Comparison of ENCODE assay signal across 14 cellular contexts in the genomic region with DNA sequence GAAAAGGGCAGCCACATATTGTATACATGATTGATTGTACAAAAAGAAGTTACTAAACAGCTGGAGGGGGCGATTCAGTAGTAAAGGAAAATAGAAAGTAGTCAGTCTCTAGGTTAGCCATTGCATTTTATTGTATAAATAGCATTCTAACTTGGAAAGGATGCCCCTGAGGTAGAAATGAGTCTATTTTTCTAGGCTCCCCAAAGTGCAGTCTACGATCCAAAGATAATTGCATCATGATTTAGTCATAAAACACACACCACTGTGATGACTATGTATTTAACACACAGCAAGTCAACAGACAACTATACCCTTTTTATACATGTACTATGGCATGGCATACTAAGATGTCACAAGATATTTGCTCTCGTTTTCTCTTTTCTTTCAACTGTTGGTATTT.
A peak's percentile ranks its signal among the peaks of the same experiment; 100 is the strongest.
DNase-seq lines count a peak whose midpoint lies in the region; ATAC-seq and TF ChIP-seq lines count a peak whose summit lies in the region.
"Had no signal": no experiment of that assay in that cellular context is flagged by ENCODE, and none has a peak within 500 bp of the region (broad histone marks: within the 10 kb centered on the region; RNA-seq: fewer than 3 reads in every experiment).

No MANE protein-coding gene starts in this region.

- H3K4me2 ChIP-seq in mammary epithelial cell (ENCODE audit: insufficient read depth, low read depth, low read length) = peak overlapping the region; percentile 52

- no peak overlapping the region for H3K27ac Mint-ChIP-seq in CD8-positive, alpha-beta T cell
- H3K27ac Mint-ChIP-seq: activated naive CD8-positive, alpha-beta T cell treated with anti-CD3 and anti-CD28 coated beads for 36 hours had no signal

- CTCF ChIA-PET in mammary epithelial cell (lab: Charles Lee; ENCODE audit: low non-redundant PET) = no interaction called here
- CTCF ChIA-PET in CD8-positive, alpha-beta T cell (lab: Charles Lee) = no interaction called here

- peak; percentile 32 for ATAC-seq in left lung
- ATAC-seq in CD8-positive, alpha-beta T cell = no peak

- H3K27me3 ChIP-seq in mammary epithelial cell (ENCODE audit: insufficient read depth, low read length) = no peaks in the 10 kb centered on the region
- no peaks in the 10 kb centered on the region for H3K27me3 ChIP-seq in left lung
- no peaks in the 10 kb centered on the region for H3K27me3 ChIP-seq in CD8-positive, alpha-beta T cell (ENCODE audit: insufficient read depth, low read length)
- H3K27me3 ChIP-seq: heart left ventricle, neutrophil, thyroid gland had no signal

- no peak overlapping the region for H2AFZ ChIP-seq in mammary epithelial cell (ENCODE audit: low read depth, low read length)

- no peaks in the 10 kb centered on the region for H3K36me3 Mint-ChIP-seq in CD8-positive, alpha-beta T cell
- H3K36me3 Mint-ChIP-seq: activated naive CD8-positive, alpha-beta T cell treated with anti-CD3 and anti-CD28 coated beads for 36 hours had no signal

- peaks cover 65% of the 10 kb centered on the region for H3K79me2 ChIP-seq in mammary epithelial cell (ENCODE audit: insufficient read depth, low read length)

- H3K4me1 ChIP-seq in mammary epithelial cell (ENCODE audit: insufficient read depth, low read length) (peaks cover 18% of the 10 kb centered on the region), left lung (no peaks in the 10 kb centered on the region)
- no peaks in the 10 kb centered on the region for H3K4me1 ChIP-seq in CD8-positive, alpha-beta T cell (ENCODE audit: insufficient read depth, low read length)

- H4K20me1 ChIP-seq in mammary epithelial cell (ENCODE audit: insufficient read depth, low read length) = no peaks in the 10 kb centered on the region

- TF ChIP-seq CTCF in mammary epithelial cell (conservative IDR thresholded peaks at IDR 0.05 in 1 of 2, IDR thresholded peaks at IDR 0.05 in 1 of 2; ENCODE audit: extremely low read depth in 1 of 2, insufficient read depth in 1 of 2, low read depth in 1 of 2, low read length in 2 of 2) = no peak
- TF ChIP-seq CTCF in left lung (IDR thresholded peaks at IDR 0.05) = no peak
- no peak for TF ChIP-seq CTCF in CD8-positive, alpha-beta T cell (IDR thresholded peaks at IDR 0.05)

- H3K4me3 Mint-ChIP-seq in CD8-positive, alpha-beta T cell = no peak overlapping the region
- H3K4me3 Mint-ChIP-seq: activated naive CD8-positive, alpha-beta T cell treated with anti-CD3 and anti-CD28 coated beads for 36 hours had no signal

- DNase-seq in GM03348 (ENCODE audit: low spot score) (peak; percentile 41), NCI-H226 (peak; percentile 38), mammary epithelial cell (peak; percentile 73), left lung (no peak), GM19240 (ENCODE audit: insufficient read length, low spot score) (no peak), epidermal melanocyte (ENCODE audit: insufficient read length, low spot score) (no peak), OCI-M2 (lab: John Stamatoyannopoulos, UW; ENCODE audit: unreplicated experiment) (no peak)
- no peak for DNase-seq in CD8-positive, alpha-beta T cell
- DNase-seq: activated naive CD8-positive, alpha-beta T cell treated with anti-CD3 and anti-CD28 coated beads for 36 hours; heart left ventricle; NCI-H2171 treated with DMSO at 0.1 percent for 48 hours; Right ventricle myocardium superior; thyroid gland had no signal

- no peaks in the 10 kb centered on the region for H3K27me3 Mint-ChIP-seq in CD8-positive, alpha-beta T cell (ENCODE audit: low read depth)
- H3K27me3 Mint-ChIP-seq: activated naive CD8-positive, alpha-beta T cell treated with anti-CD3 and anti-CD28 coated beads for 36 hours had no signal

- dilution Hi-C loops in mammary epithelial cell (cut with HindIII; ENCODE audit: low sequenced_read_pairs) = no loop called here

- BruUV-seq in mammary epithelial cell (replicated peaks; lab: Mats Ljungman, UMichigan) = no TSS peak

- H3K9ac ChIP-seq in mammary epithelial cell (ENCODE audit: insufficient read depth, low read length) = no peak overlapping the region

- intact Hi-C loops in mammary epithelial cell (cut with micrococcal nuclease) (loop anchor here (2.0 kb wide), 1 partner anchor 15 kb away; no protein-coding TSS in a partner anchor), left lung (cut with DNase I) (no loop called here)
- intact Hi-C loops in CD8-positive, alpha-beta T cell (cut with DNase I, micrococcal nuclease) = no loop called here

- H3K36me3 ChIP-seq in mammary epithelial cell (ENCODE audit: insufficient read depth, low read length) = peaks cover 6% of the 10 kb centered on the region
- peaks cover 0 to 9% of the 10 kb centered on the region in 2 donors for H3K36me3 ChIP-seq in left lung
- no peaks in the 10 kb centered on the region for H3K36me3 ChIP-seq in CD8-positive, alpha-beta T cell (ENCODE audit: insufficient read depth, low read length)
- H3K36me3 ChIP-seq: neutrophil, thyroid gland had no signal

- H3K4me3 ChIP-seq in mammary epithelial cell (replicated peaks in 1 of 3; ENCODE audit: insufficient read depth in 1 of 3, low read depth in 2 of 3, low read length in 3 of 3) (no peak overlapping the region), left lung (no peak overlapping the region)
- H3K4me3 ChIP-seq in CD8-positive, alpha-beta T cell (ENCODE audit: low read depth, low read length) = no peak overlapping the region
- H3K4me3 ChIP-seq: heart left ventricle, thyroid gland had no signal

- no peaks in the 10 kb centered on the region for H3K4me1 Mint-ChIP-seq in CD8-positive, alpha-beta T cell (ENCODE audit: low read depth)
- H3K4me1 Mint-ChIP-seq: activated naive CD8-positive, alpha-beta T cell treated with anti-CD3 and anti-CD28 coated beads for 36 hours had no signal

- H3K27ac ChIP-seq in mammary epithelial cell (ENCODE audit: insufficient read depth, low read depth, low read length) (peak overlapping the region; percentile 53), left lung (no peak overlapping the region)
- no peak overlapping the region for H3K27ac ChIP-seq in CD8-positive, alpha-beta T cell (ENCODE audit: low read depth, low read length)
- H3K27ac ChIP-seq: heart left ventricle, neutrophil, thyroid gland had no signal

- no peaks in the 10 kb centered on the region for H3K9me3 ChIP-seq in mammary epithelial cell (replicated peaks; ENCODE audit: insufficient read depth, low read length)
- peaks cover 0 to 3% of the 10 kb centered on the region in 2 donors for H3K9me3 ChIP-seq in left lung
- H3K9me3 ChIP-seq in CD8-positive, alpha-beta T cell (ENCODE audit: low read length) = no peaks in the 10 kb centered on the region
- H3K9me3 ChIP-seq: neutrophil, thyroid gland had no signal

- POLR2A ChIA-PET in CD8-positive, alpha-beta T cell (lab: Charles Lee) = no interaction called here

- H3K9me3 Mint-ChIP-seq in CD8-positive, alpha-beta T cell = no peaks in the 10 kb centered on the region
- H3K9me3 Mint-ChIP-seq: activated naive CD8-positive, alpha-beta T cell treated with anti-CD3 and anti-CD28 coated beads for 36 hours had no signal

- 16% methylated on average over 3 of the region's 3 CpGs for WGBS in mammary epithelial cell (ENCODE audit: low coverage, missing lambda C conversion rate)

- in situ Hi-C loops in mammary epithelial cell (cut with MboI; ENCODE audit: low sequenced_read_pairs in 2 of 2) = no loop called here

Comparison
In these comparisons a context has a peak if more than half of its experiments do, and no peak if none do; other contexts are left out.
1. DNase-seq: peak in GM03348 (single experiment), NCI-H226 (single experiment) and mammary epithelial cell (single experiment); none in left lung (0 of 2), GM19240 (single experiment), epidermal melanocyte (single experiment), CD8-positive, alpha-beta T cell (0 of 7) and OCI-M2 (single experiment).